ENCODE assay signal across 8 cellular contexts in the genomic region with DNA sequence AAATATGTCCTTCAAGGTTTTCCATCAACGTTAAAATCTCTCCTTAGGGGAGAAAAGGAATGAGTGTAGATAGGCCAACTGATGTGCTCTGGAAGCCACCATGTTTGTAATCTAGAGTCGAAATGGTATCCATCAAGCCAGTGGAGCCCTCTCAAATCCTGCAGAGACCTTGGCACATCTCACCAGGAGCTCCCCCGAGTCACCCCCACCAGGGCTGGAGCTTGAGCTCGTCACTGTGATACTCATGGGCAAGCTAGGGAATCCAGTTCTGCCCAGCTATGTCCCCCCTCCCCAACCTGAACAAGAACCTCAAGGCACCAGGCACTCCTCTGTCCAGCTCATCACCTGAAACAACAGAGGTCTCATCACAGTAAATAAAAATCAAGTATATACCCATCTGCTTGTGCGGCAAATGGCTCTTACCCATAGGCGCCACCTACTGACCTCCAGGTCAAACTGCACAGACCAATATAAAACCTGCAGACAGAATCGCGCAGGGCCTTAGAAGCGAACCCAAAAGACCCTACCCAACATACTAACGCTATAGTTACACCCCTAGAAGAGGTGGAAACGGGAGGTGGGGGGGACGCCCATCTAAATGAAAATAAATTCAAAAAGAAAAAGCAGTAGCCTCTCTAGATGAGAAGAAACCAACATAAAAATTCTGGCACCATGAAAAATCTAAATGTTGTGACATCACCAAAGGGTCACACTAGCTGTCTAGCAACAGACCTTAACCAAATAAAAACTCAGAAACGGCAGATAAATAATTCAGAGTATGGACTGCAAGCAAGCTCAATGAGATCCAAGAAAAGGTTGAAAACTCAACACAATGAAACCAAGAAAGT.
DNase-seq lines count a peak whose midpoint lies in the region; ATAC-seq, FAIRE-seq and TF ChIP-seq lines count a peak whose summit lies in the region.

No MANE protein-coding gene starts in this region.

- peak; percentile 22 for DNase-seq in NCI-H2171 treated with DMSO at 0.1 percent for 48 hours (lab: John Stamatoyannopoulos, UW)
- DNase-seq in NCI-H2171 (lab: John Stamatoyannopoulos, UW), result no peak
- DNase-seq in RPMI8226, result peak; percentile 32
- peak; percentile 50 for DNase-seq in fibroblast of pulmonary artery (ENCODE audit: low read depth)
- DNase-seq in stimulated activated CD8-positive, alpha-beta memory T cell treated with anti-CD3 and anti-CD28 coated beads, Interleukin-4, amount 100 ng/mL, for 48 hours, result peak; percentile 42
- no peak for DNase-seq in urothelium cell line (ENCODE audit: low spot score)
- no peak for DNase-seq in NCI-H2227 (lab: John Stamatoyannopoulos, UW; ENCODE audit: unreplicated experiment)

- no peak for FAIRE-seq in urothelium cell line (lab: Jason Lieb, UNC)

- peak; percentile 69 for TF ChIP-seq CTCF in fibroblast of pulmonary artery (IDR thresholded peaks at IDR 0.05; ENCODE audit: low read length, missing control alignments)

- peak; percentile 60 for ATAC-seq in HG02973 (IDR thresholded peaks at IDR 0.05; ENCODE audit: unreplicated experiment)

- no peak overlapping the region for H3K4me3 ChIP-seq in fibroblast of pulmonary artery (replicated peaks; ENCODE audit: low read depth, low read length)

Comparison
In these comparisons a context has a peak if more than half of its experiments do, and no peak if none do; other contexts are left out.
1. DNase-seq: peak in NCI-H2171 treated with DMSO at 0.1 percent for 48 hours (single experiment), RPMI8226 (single experiment), fibroblast of pulmonary artery (single experiment) and stimulated activated CD8-positive, alpha-beta memory T cell treated with anti-CD3 and anti-CD28 coated beads, Interleukin-4, amount 100 ng/mL, for 48 hours (single experiment); none in NCI-H2171 (single experiment), urothelium cell line (single experiment) and NCI-H2227 (single experiment).